In genomic region chr19:9150650-9151049, GRCh38 we compare ENCODE assay signal across 22 cellular contexts. TPM values are rescaled to one million over a fixed set of nuclear protein-coding genes. Genes with fewer than 3 reads are reported as not detected.
DNase-seq lines count a peak whose midpoint lies in the region; ATAC-seq, FAIRE-seq and TF ChIP-seq lines count a peak whose summit lies in the region.
"Had no signal": no experiment of that assay in that cellular context is flagged by ENCODE, and none has a peak within 500 bp of the region (broad histone marks: within the 10 kb centered on the region; RNA-seq: fewer than 3 reads in every experiment).

No MANE protein-coding gene starts in this region.

- peaks cover 92% of the 10 kb centered on the region for H3K36me3 Mint-ChIP-seq in activated naive CD8-positive, alpha-beta T cell treated with anti-CD3 and anti-CD28 coated beads, Interleukin-2, amount 50 U/mL, for 24 hours (ENCODE audit: low read depth)
- H3K36me3 Mint-ChIP-seq in immature natural killer cell: peaks cover 7 to 11% (median 7%) of the 10 kb centered on the region in 3 donors
- peaks cover 83% of the 10 kb centered on the region for H3K36me3 Mint-ChIP-seq in stimulated activated effector memory CD8-positive, alpha-beta T cell treated with anti-CD3 and anti-CD28 coated beads, Interleukin-12 subunit alpha, Interleukin-12 subunit beta, amount 100 ng/mL, for 72 hours

- H3K27ac Mint-ChIP-seq in activated naive CD8-positive, alpha-beta T cell treated with anti-CD3 and anti-CD28 coated beads, Interleukin-2, amount 50 U/mL, for 24 hours: peak overlapping the region; percentile 6
- peak overlapping the region; percentile 5 to 76 (median 65) for H3K27ac Mint-ChIP-seq in immature natural killer cell
- peak overlapping the region; percentile 50 for H3K27ac Mint-ChIP-seq in stimulated activated effector memory CD8-positive, alpha-beta T cell treated with anti-CD3 and anti-CD28 coated beads, Interleukin-12 subunit alpha, Interleukin-12 subunit beta, amount 100 ng/mL, for 72 hours

- no peaks in the 10 kb centered on the region for H3K27me3 ChIP-seq in right atrium auricular region
- H3K27me3 ChIP-seq in effector memory CD4-positive, alpha-beta T cell (replicated peaks; ENCODE audit: control insufficient read depth, insufficient read depth, low read length, poor library complexity, severe bottlenecking): no peaks in the 10 kb centered on the region
- H3K27me3 ChIP-seq: BLaER1 had no signal

- peaks cover 0 to 9% of the 10 kb centered on the region in 2 donors for H3K9me3 ChIP-seq in right atrium auricular region
- H3K9me3 ChIP-seq in effector memory CD4-positive, alpha-beta T cell (ENCODE audit: control insufficient read depth, low read length): peaks cover 4% of the 10 kb centered on the region

- no peak overlapping the region for H3K27ac ChIP-seq in right atrium auricular region
- no peak overlapping the region for H3K27ac ChIP-seq in effector memory CD4-positive, alpha-beta T cell (ENCODE audit: insufficient read depth, low read length, poor library complexity, severe bottlenecking)
- H3K27ac ChIP-seq: A549, BLaER1, KMS-11 had no signal

- no peak for TF ChIP-seq POLR2A in H54 (IDR thresholded peaks at IDR 0.05; ENCODE audit: low read depth, low read length)

- ATAC-seq in Right ventricle myocardium superior (ENCODE audit: poor library complexity) (no peak), GM18861 (IDR thresholded peaks at IDR 0.05; ENCODE audit: unreplicated experiment) (no peak)
- ATAC-seq in activated naive CD8-positive, alpha-beta T cell treated with anti-CD3 and anti-CD28 coated beads, Interleukin-2, amount 50 U/mL, for 24 hours: no peak
- no peak for ATAC-seq in stimulated activated effector memory CD8-positive, alpha-beta T cell treated with anti-CD3 and anti-CD28 coated beads, Interleukin-12 subunit alpha, Interleukin-12 subunit beta, amount 100 ng/mL, for 72 hours
- ATAC-seq: A549 had no signal

- peaks cover 24% of the 10 kb centered on the region for H3K9me3 Mint-ChIP-seq in activated naive CD8-positive, alpha-beta T cell treated with anti-CD3 and anti-CD28 coated beads, Interleukin-2, amount 50 U/mL, for 24 hours
- H3K9me3 Mint-ChIP-seq in immature natural killer cell: peaks cover 0 to 3% (median 1%) of the 10 kb centered on the region in 6 donors
- peaks cover under 1% of the 10 kb centered on the region for H3K9me3 Mint-ChIP-seq in stimulated activated effector memory CD8-positive, alpha-beta T cell treated with anti-CD3 and anti-CD28 coated beads, Interleukin-12 subunit alpha, Interleukin-12 subunit beta, amount 100 ng/mL, for 72 hours

- H3K36me3 ChIP-seq in right atrium auricular region: peaks cover 16% of the 10 kb centered on the region
- H3K36me3 ChIP-seq in effector memory CD4-positive, alpha-beta T cell (ENCODE audit: control insufficient read depth, insufficient read depth, low read length): peaks cover 15% of the 10 kb centered on the region

- H3K4me1 ChIP-seq in right atrium auricular region: no peaks in the 10 kb centered on the region
- no peaks in the 10 kb centered on the region for H3K4me1 ChIP-seq in effector memory CD4-positive, alpha-beta T cell (ENCODE audit: control insufficient read depth, insufficient read depth, low read length, poor library complexity, severe bottlenecking)
- H3K4me1 ChIP-seq: A549, BLaER1 had no signal

- no peak for TF ChIP-seq CTCF in right atrium auricular region (IDR thresholded peaks at IDR 0.05)

- peaks cover 66% of the 10 kb centered on the region for H3K4me1 Mint-ChIP-seq in activated naive CD8-positive, alpha-beta T cell treated with anti-CD3 and anti-CD28 coated beads, Interleukin-2, amount 50 U/mL, for 24 hours
- H3K4me1 Mint-ChIP-seq in immature natural killer cell: peaks cover 76 to 96% of the 10 kb centered on the region in 2 donors
- peaks cover 68% of the 10 kb centered on the region for H3K4me1 Mint-ChIP-seq in stimulated activated effector memory CD8-positive, alpha-beta T cell treated with anti-CD3 and anti-CD28 coated beads, Interleukin-12 subunit alpha, Interleukin-12 subunit beta, amount 100 ng/mL, for 72 hours

- no peak for FAIRE-seq in H54 (lab: Jason Lieb, UNC)
- FAIRE-seq: A549, RCC 7860 had no signal

- intact Hi-C loops in Right ventricle myocardium superior (cut with DNase I): no loop called here

- H3K4me3 Mint-ChIP-seq in activated naive CD8-positive, alpha-beta T cell treated with anti-CD3 and anti-CD28 coated beads, Interleukin-2, amount 50 U/mL, for 24 hours: no peak overlapping the region
- H3K4me3 Mint-ChIP-seq in immature natural killer cell: peak overlapping the region in 4 of 5 donors; percentile 34 to 68 (median 55)
- peak overlapping the region; percentile 15 for H3K4me3 Mint-ChIP-seq in stimulated activated effector memory CD8-positive, alpha-beta T cell treated with anti-CD3 and anti-CD28 coated beads, Interleukin-12 subunit alpha, Interleukin-12 subunit beta, amount 100 ng/mL, for 72 hours

- DNase-seq in right atrium auricular region (ENCODE audit: low spot score) (peak; percentile 23), Right ventricle myocardium superior (no peak), immature natural killer cell (no peak), H54 (ENCODE audit: insufficient read length, low spot score) (no peak)
- DNase-seq in activated naive CD8-positive, alpha-beta T cell treated with anti-CD3 and anti-CD28 coated beads, Interleukin-2, amount 50 U/mL, for 24 hours: no peak
- DNase-seq in stimulated activated effector memory CD8-positive, alpha-beta T cell treated with anti-CD3 and anti-CD28 coated beads, Interleukin-12 subunit alpha, Interleukin-12 subunit beta, amount 100 ng/mL, for 72 hours (ENCODE audit: low spot score in 2 of 2): no peak
- DNase-seq in effector memory CD4-positive, alpha-beta T cell: no peak
- DNase-seq: DMS79; HCEC 1CT; NCI-H1417; NCI-H187; NCI-H2107; NCI-H510A; NCI-H748 treated with DMSO at 0.1 percent for 48 hours; NK-92 treated with Interleukin-12 subunit alpha and Interleukin-12 subunit beta, amount 100 ng/mL, for 24 hours; SHP77 had no signal

- H3K27me3 Mint-ChIP-seq in activated naive CD8-positive, alpha-beta T cell treated with anti-CD3 and anti-CD28 coated beads, Interleukin-2, amount 50 U/mL, for 24 hours: no peaks in the 10 kb centered on the region
- peaks cover 0 to 1% (median 0%) of the 10 kb centered on the region in 3 donors for H3K27me3 Mint-ChIP-seq in immature natural killer cell (ENCODE audit: low read depth in 3 of 3)

- no peak overlapping the region for H3K4me3 ChIP-seq in right atrium auricular region
- no peak overlapping the region for H3K4me3 ChIP-seq in effector memory CD4-positive, alpha-beta T cell (ENCODE audit: insufficient read depth, low read depth, low read length, poor library complexity, severe bottlenecking)
- H3K4me3 ChIP-seq: A549, BLaER1 had no signal

RNA-seq across cellular contexts. Expression of gene ZNF317, which starts 10.5 kb away (rescaled TPM):
- 10 to 100 TPM in 1 of 2 donors, 1 to 10 TPM in 1; 8.9 to 15.8 TPM for total RNA-seq in right atrium auricular region
- 12.3 TPM for total RNA-seq in Right ventricle myocardium superior
- 10 to 100 TPM; 20.3 to 40.4 (median 21.5) TPM for polyA plus RNA-seq in immature natural killer cell

RNA-seq across cellular contexts. Expression of gene OR7G3, which starts 23.9 kb away (rescaled TPM):
- not detected for total RNA-seq in right atrium auricular region
- not detected for total RNA-seq in Right ventricle myocardium superior
- not detected for polyA plus RNA-seq in immature natural killer cell
- total RNA-seq: HT-29 had no signal
- polyA plus RNA-seq: A549 had no signal

RNA-seq across cellular contexts. Expression of gene OR7D2, which starts 28.1 kb away (rescaled TPM):
- total RNA-seq in right atrium auricular region (not detected), Right ventricle myocardium superior (0.22 TPM)
- polyA plus RNA-seq in immature natural killer cell: not detected
- total RNA-seq: HT-29 had no signal

RNA-seq across cellular contexts. Expression of gene OR7G1, which starts 35.1 kb away (rescaled TPM):
- total RNA-seq in right atrium auricular region (not detected), Right ventricle myocardium superior (not detected)
- polyA plus RNA-seq in immature natural killer cell: not detected
- total RNA-seq: HT-29 had no signal
- polyA plus RNA-seq: A549 had no signal

RNA-seq across cellular contexts. Expression of gene OR7G2, which starts 43.4 kb away (rescaled TPM):
- not detected for total RNA-seq in right atrium auricular region
- total RNA-seq in Right ventricle myocardium superior: not detected
- polyA plus RNA-seq in immature natural killer cell: not detected
- total RNA-seq: HT-29 had no signal
- polyA plus RNA-seq: A549 had no signal

Comparison
In these comparisons a context has a peak if more than half of its experiments do, and no peak if none do; other contexts are left out.
1. H3K27ac Mint-ChIP-seq: peak in every context shown above with its lines; median percentile 65 in immature natural killer cell; 50 in stimulated activated effector memory CD8-positive, alpha-beta T cell treated with anti-CD3 and anti-CD28 coated beads, Interleukin-12 subunit alpha, Interleukin-12 subunit beta, amount 100 ng/mL, for 72 hours; 6 in activated naive CD8-positive, alpha-beta T cell treated with anti-CD3 and anti-CD28 coated beads, Interleukin-2, amount 50 U/mL, for 24 hours.